In the genomic region with DNA sequence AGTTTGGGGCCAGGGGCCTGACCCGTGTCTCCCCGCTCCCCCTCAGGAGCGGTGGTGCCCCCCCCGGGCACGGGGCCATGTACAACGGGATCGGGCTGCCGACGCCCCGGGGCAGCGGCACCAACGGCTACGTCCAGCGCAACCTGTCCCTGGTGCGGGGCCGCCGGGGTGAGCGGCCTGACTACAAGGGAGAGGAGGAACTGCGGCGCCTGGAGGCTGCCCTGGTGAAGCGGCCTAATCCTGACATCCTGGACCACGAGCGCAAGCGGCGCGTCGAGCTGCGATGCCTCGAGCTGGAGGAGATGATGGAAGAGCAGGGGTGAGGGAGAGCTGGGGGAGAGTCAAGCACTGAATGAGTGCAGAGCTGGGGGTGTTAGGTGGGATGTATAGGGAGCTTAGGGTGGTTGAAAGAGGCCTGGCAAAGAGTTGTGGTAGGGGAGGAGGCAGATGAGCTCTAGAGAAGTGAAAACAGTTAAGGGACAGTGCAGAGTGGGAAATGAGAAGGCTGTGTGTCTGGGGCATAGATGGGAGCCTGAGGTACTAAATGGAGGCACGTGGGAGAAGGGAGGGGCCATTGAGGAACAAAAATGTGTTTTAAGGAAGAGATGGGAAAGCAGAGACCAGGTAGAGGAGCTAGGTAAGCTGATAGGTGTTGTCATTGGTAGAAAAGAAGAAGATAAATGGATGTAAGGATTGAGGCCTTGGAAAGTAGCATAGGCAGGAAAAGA, we compare ENCODE assay signal across 1 cellular context.
A peak's percentile ranks its signal among the peaks of the same experiment; 100 is the strongest.
TF ChIP-seq lines count a peak whose summit lies in the region.

No MANE protein-coding gene starts in this region.

TF ChIP-seq in HCT116, 20 proteins besides CTCF, POLR2A, EP300 and RAD21:
- TF ChIP-seq, protein P1, sequence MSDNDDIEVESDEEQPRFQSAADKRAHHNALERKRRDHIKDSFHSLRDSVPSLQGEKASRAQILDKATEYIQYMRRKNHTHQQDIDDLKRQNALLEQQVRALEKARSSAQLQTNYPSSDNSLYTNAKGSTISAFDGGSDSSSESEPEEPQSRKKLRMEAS (IDR thresholded peaks at IDR 0.05): no peak
- TF ChIP-seq, protein P2, sequence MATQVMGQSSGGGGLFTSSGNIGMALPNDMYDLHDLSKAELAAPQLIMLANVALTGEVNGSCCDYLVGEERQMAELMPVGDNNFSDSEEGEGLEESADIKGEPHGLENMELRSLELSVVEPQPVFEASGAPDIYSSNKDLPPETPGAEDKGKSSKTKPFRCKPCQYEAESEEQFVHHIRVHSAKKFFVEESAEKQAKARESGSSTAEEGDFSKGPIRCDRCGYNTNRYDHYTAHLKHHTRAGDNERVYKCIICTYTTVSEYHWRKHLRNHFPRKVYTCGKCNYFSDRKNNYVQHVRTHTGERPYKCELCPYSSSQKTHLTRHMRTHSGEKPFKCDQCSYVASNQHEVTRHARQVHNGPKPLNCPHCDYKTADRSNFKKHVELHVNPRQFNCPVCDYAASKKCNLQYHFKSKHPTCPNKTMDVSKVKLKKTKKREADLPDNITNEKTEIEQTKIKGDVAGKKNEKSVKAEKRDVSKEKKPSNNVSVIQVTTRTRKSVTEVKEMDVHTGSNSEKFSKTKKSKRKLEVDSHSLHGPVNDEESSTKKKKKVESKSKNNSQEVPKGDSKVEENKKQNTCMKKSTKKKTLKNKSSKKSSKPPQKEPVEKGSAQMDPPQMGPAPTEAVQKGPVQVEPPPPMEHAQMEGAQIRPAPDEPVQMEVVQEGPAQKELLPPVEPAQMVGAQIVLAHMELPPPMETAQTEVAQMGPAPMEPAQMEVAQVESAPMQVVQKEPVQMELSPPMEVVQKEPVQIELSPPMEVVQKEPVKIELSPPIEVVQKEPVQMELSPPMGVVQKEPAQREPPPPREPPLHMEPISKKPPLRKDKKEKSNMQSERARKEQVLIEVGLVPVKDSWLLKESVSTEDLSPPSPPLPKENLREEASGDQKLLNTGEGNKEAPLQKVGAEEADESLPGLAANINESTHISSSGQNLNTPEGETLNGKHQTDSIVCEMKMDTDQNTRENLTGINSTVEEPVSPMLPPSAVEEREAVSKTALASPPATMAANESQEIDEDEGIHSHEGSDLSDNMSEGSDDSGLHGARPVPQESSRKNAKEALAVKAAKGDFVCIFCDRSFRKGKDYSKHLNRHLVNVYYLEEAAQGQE (IDR thresholded peaks at IDR 0.05; ENCODE audit: low read depth): no peak
- TF ChIP-seq SIN3A (IDR thresholded peaks at IDR 0.05; ENCODE audit: low read depth) (0 out of 2 replicates have a peak, but pooled peaks have one; percentile 33), ELF1 (IDR thresholded peaks at IDR 0.05; ENCODE audit: borderline replicate concordance, low read depth) (no peak), TCF7L2 (IDR thresholded peaks at IDR 0.05; ENCODE audit: borderline replicate concordance, extremely low read depth, insufficient read depth, insufficient read length) (no peak)
TF ChIP-seq in HCT116: peak in this region for 1.
